Comparison of ENCODE assay signal across 29 cellular contexts in genomic region chr13:111652676-111653075, GRCh38.
"Had no signal": no experiment of that assay in that cellular context is flagged by ENCODE, and none has a peak within 500 bp of the region (broad histone marks: within the 10 kb centered on the region; RNA-seq: fewer than 3 reads in every experiment).

No MANE protein-coding gene starts in this region.

- H3K27ac ChIP-seq: neutrophil, ovary, parathyroid adenoma, prostate gland, right atrium auricular region, right lobe of liver, sigmoid colon, stomach, thoracic aorta, thyroid gland, tibial nerve, upper lobe of left lung, vagina had no signal

- H3K4me1 Mint-ChIP-seq: stimulated activated effector memory CD8-positive, alpha-beta T cell treated with anti-CD3 and anti-CD28 coated beads, Interleukin-12 subunit alpha, Interleukin-12 subunit beta, amount 100 ng/mL, for 72 hours; stimulated activated naive B cell treated with anti-CD40 and anti-IgM and Interleukin-4, amounts not matched to agents 10 μg/mL and 1 μg/mL and 100 μg/mL, for 72 hours had no signal

- H3K27ac Mint-ChIP-seq: naive thymus-derived CD8-positive, alpha-beta T cell; natural killer cell treated with Interleukin-12 subunit alpha and Interleukin-12 subunit beta and Interleukin-15 and Interleukin-18, amount 100 ng/mL, for 72 hours; nephron progenitor cell; stimulated activated effector memory CD8-positive, alpha-beta T cell treated with anti-CD3 and anti-CD28 coated beads, Interleukin-12 subunit alpha, Interleukin-12 subunit beta, amount 100 ng/mL, for 72 hours; stimulated activated naive B cell treated with anti-CD40 and anti-IgM and Interleukin-4, amounts not matched to agents 10 μg/mL and 1 μg/mL and 100 μg/mL, for 72 hours; stimulated activated naive CD8-positive, alpha-beta T cell treated with anti-CD3 and anti-CD28 coated beads, Interleukin-15, Interleukin-2, amounts not matched to agents 100 ng/mL and 50 ng/mL, for 24 hours had no signal

- H3K9me3 Mint-ChIP-seq: naive thymus-derived CD8-positive, alpha-beta T cell; natural killer cell treated with Interleukin-12 subunit alpha and Interleukin-12 subunit beta and Interleukin-15 and Interleukin-18, amount 100 ng/mL, for 72 hours; nephron progenitor cell; neural crest cell; stimulated activated naive B cell treated with anti-CD40 and anti-IgM and Interleukin-4, amounts not matched to agents 10 μg/mL and 1 μg/mL and 100 μg/mL, for 72 hours; stimulated activated naive CD8-positive, alpha-beta T cell treated with anti-CD3 and anti-CD28 coated beads, Interleukin-15, Interleukin-2, amounts not matched to agents 100 ng/mL and 50 ng/mL, for 24 hours had no signal

- H3K9ac ChIP-seq: parathyroid adenoma had no signal

- H3K4me3 Mint-ChIP-seq: naive thymus-derived CD8-positive, alpha-beta T cell; natural killer cell treated with Interleukin-12 subunit alpha and Interleukin-12 subunit beta and Interleukin-15 and Interleukin-18, amount 100 ng/mL, for 72 hours; nephron progenitor cell; neural crest cell; stimulated activated effector memory CD8-positive, alpha-beta T cell treated with anti-CD3 and anti-CD28 coated beads, Interleukin-12 subunit alpha, Interleukin-12 subunit beta, amount 100 ng/mL, for 72 hours; stimulated activated naive B cell treated with anti-CD40 and anti-IgM and Interleukin-4, amounts not matched to agents 10 μg/mL and 1 μg/mL and 100 μg/mL, for 72 hours; stimulated activated naive CD8-positive, alpha-beta T cell treated with anti-CD3 and anti-CD28 coated beads, Interleukin-15, Interleukin-2, amounts not matched to agents 100 ng/mL and 50 ng/mL, for 24 hours had no signal

- DNase-seq: naive thymus-derived CD8-positive, alpha-beta T cell; nephron progenitor cell; nucleus accumbens; ovary; retina; sigmoid colon; small intestine; stimulated activated CD4-positive, alpha-beta T cell treated with anti-CD3 and anti-CD28 coated beads, Interleukin-15, amount 100 ng/mL, for 24 hours; stimulated activated CD4-positive, alpha-beta T cell treated with anti-CD3 and anti-CD28 coated beads, Interleukin-2, amount 100 ng/mL, for 24 hours; stimulated activated CD4-positive, alpha-beta T cell treated with anti-CD3 and anti-CD28 coated beads, Interleukin-2, amount 100 ng/mL, for 48 hours; stimulated activated CD4-positive, alpha-beta T cell treated with anti-CD3 and anti-CD28 coated beads, Interleukin-4, amount 100 ng/mL, for 24 hours; stimulated activated naive B cell treated with anti-CD40 and anti-IgM and Interleukin-4, amounts not matched to agents 10 μg/mL and 1 μg/mL and 100 μg/mL, for 72 hours; stimulated activated naive CD4-positive, alpha-beta T cell treated with Interleukin-2 at 50 U/mL for 16 hours; stomach; thyroid gland; trophoblast cell; upper lobe of left lung had no signal

- H3K4me1 ChIP-seq: parathyroid adenoma, prostate gland, right atrium auricular region, right lobe of liver, sigmoid colon, stomach, thyroid gland, upper lobe of left lung, vagina had no signal

- H3K27me3 ChIP-seq: ovary, right atrium auricular region, right lobe of liver, thyroid gland, vagina had no signal

- H2AFZ ChIP-seq: parathyroid adenoma had no signal

- H3K9me3 ChIP-seq: neutrophil, ovary, prostate gland, right atrium auricular region, right lobe of liver, sigmoid colon, stomach, thoracic aorta, thyroid gland, tibial nerve, upper lobe of left lung, vagina had no signal

- H3K36me3 Mint-ChIP-seq: naive thymus-derived CD8-positive, alpha-beta T cell; natural killer cell treated with Interleukin-12 subunit alpha and Interleukin-12 subunit beta and Interleukin-15 and Interleukin-18, amount 100 ng/mL, for 72 hours; stimulated activated effector memory CD8-positive, alpha-beta T cell treated with anti-CD3 and anti-CD28 coated beads, Interleukin-12 subunit alpha, Interleukin-12 subunit beta, amount 100 ng/mL, for 72 hours; stimulated activated naive B cell treated with anti-CD40 and anti-IgM and Interleukin-4, amounts not matched to agents 10 μg/mL and 1 μg/mL and 100 μg/mL, for 72 hours had no signal

- H3K79me2 ChIP-seq: parathyroid adenoma had no signal
